Comparison of ENCODE assay signal across 8 cellular contexts in the genomic region with DNA sequence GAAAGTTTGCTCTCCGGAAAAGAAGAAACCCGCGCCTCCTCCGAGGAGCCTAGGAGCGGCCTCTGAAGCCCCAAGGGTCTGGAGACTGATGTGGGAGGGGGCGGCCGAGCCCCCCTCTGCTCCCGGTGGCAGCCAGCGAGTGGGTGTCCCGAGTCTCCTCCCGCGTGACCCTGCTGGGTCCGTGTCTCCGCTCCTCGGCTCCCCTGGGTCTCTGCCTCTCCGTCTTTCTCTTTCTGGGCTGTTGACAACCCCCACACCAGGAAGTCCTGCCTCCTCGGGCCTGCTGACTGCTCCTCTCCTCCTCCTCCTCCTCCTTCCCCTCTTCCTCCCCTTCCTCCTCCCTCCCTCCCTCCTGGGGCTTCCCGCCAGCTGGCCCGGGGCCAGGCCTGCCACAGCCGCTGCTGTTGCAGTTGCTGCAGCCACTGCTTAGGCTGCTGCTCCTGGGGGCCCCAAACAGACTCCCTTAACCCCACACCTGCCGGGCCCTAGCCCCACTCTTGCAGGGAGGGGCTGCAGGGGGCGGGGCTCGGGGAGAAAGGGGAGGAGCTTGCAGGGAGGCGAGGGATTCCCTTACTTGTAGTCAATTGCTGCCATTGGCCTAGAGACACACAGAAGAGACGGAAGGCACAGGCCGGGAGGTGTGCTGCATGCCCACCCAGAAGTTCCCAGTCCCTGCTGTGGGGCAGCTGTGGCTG. TPM values are rescaled to one million over a fixed set of nuclear protein-coding genes. Genes with fewer than 3 reads are reported as not detected.
DNase-seq lines count a peak whose midpoint lies in the region; ATAC-seq and TF ChIP-seq lines count a peak whose summit lies in the region.

A gene (minus strand): TSS at position 249 of the 695 bp plus-strand sequence. CDS start 1,176 bp downstream, outside the sequence.

- peak; percentile 89 for DNase-seq in GM04504 (ENCODE audit: low read depth)
- DNase-seq in NCI-H1417 (lab: John Stamatoyannopoulos, UW): peak; percentile 75 to 91 (median 88)
- peak; percentile 95 for DNase-seq in SW480 (ENCODE audit: low spot score)
- peak; percentile 70 for DNase-seq in activated naive CD8-positive, alpha-beta T cell treated with anti-CD3 and anti-CD28 coated beads, Interleukin-2, amount 50 U/mL, for 16 hours (ENCODE audit: low read depth, low spot score)
- DNase-seq in Right ventricle myocardium inferior (ENCODE audit: missing footprints): peak; percentile 97
- peak; percentile 98 to 100 (median 98) for DNase-seq in ovary
- peak; percentile 92 for DNase-seq in thoracic aorta (ENCODE audit: low spot score)

- peaks cover 10% of the 10 kb centered on the region for H3K4me1 ChIP-seq in ovary (ENCODE audit: insufficient read depth)
- peaks cover 32 to 50% of the 10 kb centered on the region in 2 donors for H3K4me1 ChIP-seq in thoracic aorta (ENCODE audit: control insufficient read depth in 1 of 2, low read depth in 2 of 2)

- H3K36me3 ChIP-seq in ovary: no peaks in the 10 kb centered on the region
- peaks cover 7% of the 10 kb centered on the region for H3K36me3 ChIP-seq in thoracic aorta

- TF ChIP-seq CTCF in ovary (IDR thresholded peaks at IDR 0.05) (no peak), thoracic aorta (IDR thresholded peaks at IDR 0.05) (no peak)

- H3K4me3 ChIP-seq in ovary (peak within 1 kb of the TSS; percentile 98), thoracic aorta (peak within 1 kb of the TSS; percentile 99)

- ATAC-seq in HG02610 (IDR thresholded peaks at IDR 0.05; ENCODE audit: unreplicated experiment) (peak; percentile 59), Right ventricle myocardium inferior (peak; percentile 92), thoracic aorta (ENCODE audit: insufficient number of reproducible peaks, low FRiP score, low read depth) (peak; percentile 81)

- TF ChIP-seq POLR2A in ovary (IDR thresholded peaks at IDR 0.05): peak; percentile 75

- TF ChIP-seq EP300 in ovary (IDR thresholded peaks at IDR 0.05): no peak

- intact Hi-C loops in Right ventricle myocardium inferior (cut with DNase I): loop anchor here (1.0 kb wide), 1 partner anchor 10 kb away; no protein-coding TSS in a partner anchor
- intact Hi-C loops in ovary (cut with DNase I): loop anchor here in 3 of 4 donors (5.0 to 10.0 kb wide), 4 partner anchors 78 to 606 kb away; a partner anchor contains a TSS

- H3K9me3 ChIP-seq in ovary (no peaks in the 10 kb centered on the region), thoracic aorta (no peaks in the 10 kb centered on the region)

- WGBS in ovary, 3 donors: 0 to 1% (median 1%) methylated on average over 21 to 26 of the region's 26 CpGs

- no peaks in the 10 kb centered on the region for H3K27me3 ChIP-seq in ovary
- no peaks in the 10 kb centered on the region for H3K27me3 ChIP-seq in thoracic aorta (replicated peaks; ENCODE audit: insufficient read depth)

- peak within 1 kb of the TSS; percentile 80 to 81 for H3K27ac ChIP-seq in ovary
- peak within 1 kb of the TSS; percentile 80 to 90 for H3K27ac ChIP-seq in thoracic aorta

RNA-seq across cellular contexts. Expression of the gene that starts here (rescaled TPM):
- total RNA-seq in Right ventricle myocardium inferior: 50.3 TPM
- total RNA-seq in ovary: 10 to 100 TPM; 19.8 to 57.3 (median 47.5) TPM
- 10 to 100 TPM in 1 of 2 donors, 1 to 10 TPM in 1; 6.5 to 40.4 TPM for polyA plus RNA-seq in ovary
- total RNA-seq in thoracic aorta: 10 to 100 TPM; 25.7 to 45.5 TPM

Comparison
In these comparisons a context has a peak if more than half of its experiments do, and no peak if none do; other contexts are left out.
1. Peak in every context shown above with its lines: DNase-seq, ATAC-seq, H3K4me3 ChIP-seq and H3K27ac ChIP-seq.